In genomic region chr14:99642771-99643170, GRCh38 we compare ENCODE assay signal across 3 cellular contexts. TPM values are rescaled to one million over a fixed set of nuclear protein-coding genes. Genes with fewer than 3 reads are reported as not detected.
"Had no signal": no experiment of that assay in that cellular context is flagged by ENCODE, and none has a peak within 500 bp of the region (broad histone marks: within the 10 kb centered on the region; RNA-seq: fewer than 3 reads in every experiment).

No MANE protein-coding gene starts in this region.

RNA-seq across cellular contexts. Expression of gene HHIPL1, which starts 2.2 kb away (rescaled TPM):
- total RNA-seq: activated CD8-positive, alpha-beta T cell treated with anti-CD3 and anti-CD28 coated beads, Interleukin-2, amount 10 ng/mL, durations not matched to agents 7 days and 5 days; activated T-helper 2 cell treated with anti-CD3 and anti-CD28 coated beads, Interferon-gamma antibody, Interleukin-2, Interleukin-4, amounts not matched to agents 10 μg/mL and 5 μg/mL and 100 μg/mL, durations not matched to agents 14 hours and 24 hours and 36 hours had no signal

RNA-seq across cellular contexts. Expression of gene CYP46A1, which starts 41.3 kb away (rescaled TPM):
- total RNA-seq: activated CD8-positive, alpha-beta T cell treated with anti-CD3 and anti-CD28 coated beads, Interleukin-2, amount 10 ng/mL, durations not matched to agents 7 days and 5 days; activated T-helper 2 cell treated with anti-CD3 and anti-CD28 coated beads, Interferon-gamma antibody, Interleukin-2, Interleukin-4, amounts not matched to agents 10 μg/mL and 5 μg/mL and 100 μg/mL, durations not matched to agents 14 hours and 24 hours and 36 hours; ascending aorta had no signal
